Comparison of ENCODE assay signal across 11 cellular contexts in genomic region chr4:109994415-109994827, GRCh38.
A peak's percentile ranks its signal among the peaks of the same experiment; 100 is the strongest.
DNase-seq lines count a peak whose midpoint lies in the region; ATAC-seq and TF ChIP-seq lines count a peak whose summit lies in the region.
"Had no signal": no experiment of that assay in that cellular context is flagged by ENCODE, and none has a peak within 500 bp of the region (broad histone marks: within the 10 kb centered on the region; RNA-seq: fewer than 3 reads in every experiment).

No MANE protein-coding gene starts in this region.

- no peaks in the 10 kb centered on the region for H3K9me2 ChIP-seq in GM23248 (ENCODE audit: insufficient read depth)

- 74 to 76% methylated on average over 4 of the region's 4 CpGs for WGBS in GM23248 (ENCODE audit: low coverage in 1 of 2, low lambda C conversion rate in 2 of 2, missing lambda C conversion rate in 2 of 2), 2 experiments

- TF ChIP-seq CTCF in VCaP (conservative IDR thresholded peaks at IDR 0.05) (no peak), lower lobe of right lung (IDR thresholded peaks at IDR 0.05) (no peak)

- no peak overlapping the region for H3K4me2 ChIP-seq in GM23248 (ENCODE audit: unreplicated experiment)

- no peaks in the 10 kb centered on the region for H3F3A ChIP-seq in GM23248 (ENCODE audit: insufficient read depth)

- H2AFZ ChIP-seq in GM23248 = no peak overlapping the region

- DNase-seq in NCI-H748 (lab: John Stamatoyannopoulos, UW; ENCODE audit: unreplicated experiment) (no peak), GM23248 (no peak), lower lobe of right lung (no peak)
- DNase-seq in activated CD4-positive, alpha-beta T cell treated with anti-CD3 and anti-CD28 coated beads for 48 hours = no peak
- DNase-seq: DMS153, ovary had no signal

- no peak overlapping the region for H3K4me3 ChIP-seq in GM23248
- H3K4me3 ChIP-seq in lower lobe of right lung = no peak overlapping the region
- H3K4me3 ChIP-seq: ovary had no signal

- H3K79me2 ChIP-seq in GM23248 (ENCODE audit: insufficient read depth) = no peaks in the 10 kb centered on the region

- H3K36me3 ChIP-seq in GM23248 (ENCODE audit: low read depth) (no peaks in the 10 kb centered on the region), lower lobe of right lung (no peaks in the 10 kb centered on the region)
- H3K36me3 ChIP-seq: ovary had no signal

- intact Hi-C loops in lower lobe of right lung (cut with DNase I) = no loop called here

- H3K27ac ChIP-seq in VCaP (peak overlapping the region; percentile 71), GM23248 (no peak overlapping the region), lower lobe of right lung (no peak overlapping the region)
- H3K27ac ChIP-seq: ovary had no signal

- no peaks in the 10 kb centered on the region for H3K9me3 ChIP-seq in GM23248 (ENCODE audit: low read depth)
- no peaks in the 10 kb centered on the region for H3K9me3 ChIP-seq in lower lobe of right lung
- H3K9me3 ChIP-seq: ovary had no signal

- no peaks in the 10 kb centered on the region for H3K4me1 ChIP-seq in GM23248 (ENCODE audit: insufficient read depth)
- no peaks in the 10 kb centered on the region for H3K4me1 ChIP-seq in lower lobe of right lung

- in situ Hi-C loops in GM23248 (cut with MboI) = no loop called here

- H4K20me1 ChIP-seq in GM23248 (ENCODE audit: insufficient read depth) = no peaks in the 10 kb centered on the region

- ATAC-seq in GM18517 (IDR thresholded peaks at IDR 0.05; ENCODE audit: unreplicated experiment) (peak; percentile 73), GM21447 (IDR thresholded peaks at IDR 0.05; ENCODE audit: unreplicated experiment) (peak; percentile 64), HG03175 (IDR thresholded peaks at IDR 0.05; ENCODE audit: unreplicated experiment) (peak; percentile 75), lower lobe of right lung (no peak)
- ATAC-seq: Panc1 had no signal

- H3K9ac ChIP-seq in GM23248 = no peak overlapping the region

- peaks cover 9% of the 10 kb centered on the region for H3K27me3 ChIP-seq in GM23248 (replicated peaks; ENCODE audit: insufficient read depth)
- H3K27me3 ChIP-seq in lower lobe of right lung (ENCODE audit: low read depth) = peaks cover 4% of the 10 kb centered on the region
- H3K27me3 ChIP-seq: ovary had no signal

Comparison
In these comparisons a context has a peak if more than half of its experiments do, and no peak if none do; other contexts are left out.
1. ATAC-seq: peak in GM18517 (single experiment), GM21447 (single experiment) and HG03175 (single experiment); none in lower lobe of right lung (0 of 2).